ENCODE assay signal across 2 cellular contexts in genomic region chr16:30649725-30650368, GRCh38.
TF ChIP-seq lines count a peak whose summit lies in the region.

No MANE protein-coding gene starts in this region.

TF ChIP-seq in GM23338, 12 proteins besides CTCF, POLR2A, EP300 and RAD21:
- no peak for TF ChIP-seq POLR2AphosphoS5 (IDR thresholded peaks at IDR 0.05; ENCODE audit: low read depth)
- TF ChIP-seq ZNF331 (CRISPR knock-in tag; IDR thresholded peaks at IDR 0.05; ENCODE audit: low read depth): no peak
- no peak for TF ChIP-seq JUNB (IDR thresholded peaks at IDR 0.05; ENCODE audit: unreplicated experiment)
- no peak for TF ChIP-seq ZNF114 (CRISPR knock-in tag; IDR thresholded peaks at IDR 0.05)
- no peak for TF ChIP-seq NANOG (IDR thresholded peaks at IDR 0.05; ENCODE audit: borderline replicate concordance)
- no peak for TF ChIP-seq STAT1 (IDR thresholded peaks at IDR 0.05; ENCODE audit: unreplicated experiment)
- TF ChIP-seq ZNF462 (CRISPR knock-in tag; IDR thresholded peaks at IDR 0.05): no peak
- no peak for TF ChIP-seq EZH2 (IDR thresholded peaks at IDR 0.05; ENCODE audit: low read depth, unreplicated experiment)
- TF ChIP-seq ETS1 (IDR thresholded peaks at IDR 0.05): no peak
- no peak for TF ChIP-seq EZH2phosphoT487 (IDR thresholded peaks at IDR 0.05; ENCODE audit: unreplicated experiment)
- no peak for TF ChIP-seq REST (IDR thresholded peaks at IDR 0.05; ENCODE audit: unreplicated experiment)
- no peak for TF ChIP-seq CREB1 (CRISPR knock-in tag; IDR thresholded peaks at IDR 0.05; ENCODE audit: low read depth)

TF ChIP-seq in endothelial cell of umbilical vein, 7 proteins besides CTCF, POLR2A, EP300 and RAD21:
- TF ChIP-seq EZH2 (IDR thresholded peaks at IDR 0.05; ENCODE audit: borderline replicate concordance, low read depth, low read length, severe bottlenecking): no peak
- TF ChIP-seq FOS (IDR thresholded peaks at IDR 0.05; ENCODE audit: borderline replicate concordance, insufficient read depth, low read length): no peak
- no peak for TF ChIP-seq MYC (IDR thresholded peaks at IDR 0.05; ENCODE audit: low read depth, low read length)
- TF ChIP-seq GATA2 (IDR thresholded peaks at IDR 0.05; ENCODE audit: insufficient read depth, insufficient read length, low read depth, low read length): no peak
- TF ChIP-seq POLR2AphosphoS5 (IDR thresholded peaks at IDR 0.05; ENCODE audit: insufficient read depth, low read depth, low read length): no peak
- no peak for TF ChIP-seq MAX (IDR thresholded peaks at IDR 0.05; ENCODE audit: insufficient read depth, insufficient read length)
- TF ChIP-seq JUN (IDR thresholded peaks at IDR 0.05; ENCODE audit: borderline replicate concordance, insufficient read depth, insufficient read length, low read depth): no peak
